8 cellular contexts compared by ENCODE assay signal in genomic region chrX:149525389-149525788, GRCh38.
DNase-seq lines count a peak whose midpoint lies in the region; ATAC-seq and FAIRE-seq lines count a peak whose summit lies in the region.

No MANE protein-coding gene starts in this region.

- DNase-seq in DMS153 treated with DMSO at 0.1 percent for 48 hours (lab: John Stamatoyannopoulos, UW; ENCODE audit: unreplicated experiment): peak; percentile 19
- peak; percentile 32 for DNase-seq in NCI-H226
- DNase-seq in UCSD-AML1 (lab: John Stamatoyannopoulos, UW; ENCODE audit: unreplicated experiment): peak; percentile 60
- DNase-seq in amniotic epithelial cell (ENCODE audit: low read depth): peak; percentile 68
- peak; percentile 35 to 72 for DNase-seq in stimulated activated CD4-positive, alpha-beta T cell treated with anti-CD3 and anti-CD28 coated beads, Interleukin-4, amount 100 ng/mL, for 4 hours

- peak; percentile 99 for FAIRE-seq in islet of Langerhans (lab: Jason Lieb, UNC)

- ATAC-seq in GM21390 (IDR thresholded peaks at IDR 0.05; ENCODE audit: unreplicated experiment): peak; percentile 95
- peak; percentile 94 for ATAC-seq in HG03354 (IDR thresholded peaks at IDR 0.05; ENCODE audit: poor library complexity, severe bottlenecking, unreplicated experiment)

Comparison
In these comparisons a context has a peak if more than half of its experiments do, and no peak if none do; other contexts are left out.
1. Peak in every context shown above with its lines: DNase-seq and ATAC-seq.